Comparison of ENCODE assay signal across 23 cellular contexts in genomic region chr1:217117973-217118465, GRCh38.
"Had no signal": no experiment of that assay in that cellular context is flagged by ENCODE, and none has a peak within 500 bp of the region (broad histone marks: within the 10 kb centered on the region; RNA-seq: fewer than 3 reads in every experiment).

No MANE protein-coding gene starts in this region.

- ATAC-seq: natural killer cell; pancreas; right cardiac atrium; right lobe of liver; stimulated activated effector memory CD8-positive, alpha-beta T cell treated with anti-CD3 and anti-CD28 coated beads, Interleukin-12 subunit alpha, Interleukin-12 subunit beta, amount 100 ng/mL, for 72 hours; stimulated activated naive B cell treated with anti-CD40 and anti-IgM and Interleukin-4, amounts not matched to agents 10 μg/mL and 1 μg/mL and 100 μg/mL, for 72 hours had no signal

- H3K9me3 ChIP-seq: pancreas, prostate gland, right lobe of liver, sigmoid colon, thoracic aorta, thyroid gland, upper lobe of left lung, vagina had no signal

- H2AFZ ChIP-seq: neural progenitor cell had no signal

- H3K27ac ChIP-seq: neural progenitor cell, pancreas, prostate gland, right lobe of liver, sigmoid colon, stomach, thoracic aorta, thyroid gland, tibial nerve, upper lobe of left lung, vagina had no signal

- H3K4me2 ChIP-seq: neural progenitor cell had no signal

- H3K27me3 ChIP-seq: neural progenitor cell, pancreas, right lobe of liver, sigmoid colon, stomach, thyroid gland, tibial nerve, upper lobe of left lung, vagina had no signal

- H3K36me3 ChIP-seq: neural progenitor cell, pancreas, prostate gland, right lobe of liver, sigmoid colon, stomach, thoracic aorta, thyroid gland, tibial nerve, upper lobe of left lung, vagina had no signal

- H3K4me3 ChIP-seq: neural progenitor cell, pancreas, prostate gland, right lobe of liver, sigmoid colon, stomach, thoracic aorta, thyroid gland, tibial nerve, upper lobe of left lung, vagina had no signal

- DNase-seq: natural killer cell; occipital lobe; pancreas; right cardiac atrium; right lobe of liver; sigmoid colon; small intestine; stimulated activated CD4-positive, alpha-beta T cell treated with anti-CD3 and anti-CD28 coated beads, Interleukin-15, amount 100 ng/mL, for 24 hours; stimulated activated CD4-positive, alpha-beta T cell treated with anti-CD3 and anti-CD28 coated beads, Interleukin-2, amount 100 ng/mL, for 24 hours; stimulated activated CD4-positive, alpha-beta T cell treated with anti-CD3 and anti-CD28 coated beads, Interleukin-2, amount 100 ng/mL, for 48 hours; stimulated activated CD4-positive, alpha-beta T cell treated with anti-CD3 and anti-CD28 coated beads, Interleukin-4, amount 100 ng/mL, for 24 hours; stimulated activated naive B cell treated with anti-CD40 and anti-IgM and Interleukin-4, amounts not matched to agents 10 μg/mL and 1 μg/mL and 100 μg/mL, for 72 hours; stimulated activated naive CD4-positive, alpha-beta T cell treated with Interleukin-2 at 50 U/mL for 16 hours; stomach; thyroid gland; trophoblast cell; upper lobe of left lung had no signal

- H3K9ac ChIP-seq: neural progenitor cell had no signal

- H3K4me1 ChIP-seq: neural progenitor cell, pancreas, prostate gland, right lobe of liver, sigmoid colon, stomach, thyroid gland, tibial nerve, upper lobe of left lung, vagina had no signal
